26 cellular contexts compared by ENCODE assay signal in genomic region chr17:14448816-14449215, GRCh38.
"Had no signal": no experiment of that assay in that cellular context is flagged by ENCODE, and none has a peak within 500 bp of the region (broad histone marks: within the 10 kb centered on the region; RNA-seq: fewer than 3 reads in every experiment).

No MANE protein-coding gene starts in this region.

- H3K9ac ChIP-seq: KMS-11 had no signal

- H3K4me2 ChIP-seq: KMS-11 had no signal

- H3K4me3 Mint-ChIP-seq: activated CD4-positive, alpha-beta memory T cell treated with anti-CD3 and anti-CD28 coated beads, Interleukin-2, amount 10 ng/mL, durations not matched to agents 7 days and 5 days; activated naive CD4-positive, alpha-beta T cell treated with anti-CD3 and anti-CD28 coated beads for 36 hours; activated T-cell treated with anti-CD3 and anti-CD28 coated beads, Interleukin-2, amount 50 U/mL, for 72 hours; activated T-helper 17 cell treated with anti-CD3 and anti-CD28 coated beads, Interleukin-2, amount 50 U/mL, for 72 hours had no signal

- H3K9me3 Mint-ChIP-seq: activated CD4-positive, alpha-beta memory T cell treated with anti-CD3 and anti-CD28 coated beads, Interleukin-2, amount 10 ng/mL, durations not matched to agents 7 days and 5 days; activated naive CD4-positive, alpha-beta T cell treated with anti-CD3 and anti-CD28 coated beads for 36 hours; activated T-cell treated with anti-CD3 and anti-CD28 coated beads, Interleukin-2, amount 50 U/mL, for 72 hours; activated T-helper 17 cell treated with anti-CD3 and anti-CD28 coated beads, Interleukin-2, amount 50 U/mL, for 72 hours had no signal

- H3K27me3 Mint-ChIP-seq: activated T-helper 17 cell treated with anti-CD3 and anti-CD28 coated beads, Interleukin-2, amount 50 U/mL, for 72 hours had no signal

- H3K4me1 ChIP-seq: adrenal gland, body of pancreas, breast epithelium, SJCRH30 had no signal

- H3K4me1 Mint-ChIP-seq: activated CD4-positive, alpha-beta memory T cell treated with anti-CD3 and anti-CD28 coated beads, Interleukin-2, amount 10 ng/mL, durations not matched to agents 7 days and 5 days; activated T-helper 17 cell treated with anti-CD3 and anti-CD28 coated beads, Interleukin-2, amount 50 U/mL, for 72 hours had no signal

- ATAC-seq: activated naive CD4-positive, alpha-beta T cell treated with anti-CD3 and anti-CD28 coated beads, Interleukin-2, amount 50 U/mL, for 72 hours; activated T-cell treated with anti-CD3 and anti-CD28 coated beads, Interleukin-2, amount 50 U/mL, for 72 hours; activated T-helper 17 cell treated with anti-CD3 and anti-CD28 coated beads, Interleukin-2, amount 50 U/mL, for 72 hours; body of pancreas; Panc1 had no signal

- DNase-seq: activated CD4-positive, alpha-beta memory T cell treated with anti-CD3 and anti-CD28 coated beads, Interleukin-2, amount 10 ng/mL, durations not matched to agents 7 days and 5 days; activated CD4-positive, alpha-beta T cell treated with anti-CD3 and anti-CD28 coated beads for 1 hour; activated CD4-positive, alpha-beta T cell treated with anti-CD3 and anti-CD28 coated beads for 48 hours; activated CD4-positive, CD25-positive, alpha-beta regulatory T cell; activated gamma-delta T cell; activated naive CD4-positive, alpha-beta T cell treated with anti-CD3 and anti-CD28 coated beads for 36 hours; activated T-cell treated with anti-CD3 and anti-CD28 coated beads, Interleukin-2, amount 50 U/mL, for 1 hour; activated T-cell treated with anti-CD3 and anti-CD28 coated beads, Interleukin-2, amount 50 U/mL, for 72 hours; adrenal gland; body of pancreas; NCI-H1105; NCI-H1417 treated with DMSO at 0.1 percent for 48 hours; NCI-H187 treated with DMSO at 0.1 percent for 48 hours; NCI-H2081 treated with DMSO at 0.1 percent for 48 hours; NCI-H345; NCI-H524 treated with DMSO at 0.1 percent for 48 hours; SHP77; SJCRH30; T1000; WERI-Rb-1 had no signal

- H3K36me3 ChIP-seq: adrenal gland, breast epithelium, SJCRH30, WERI-Rb-1 had no signal

- H3K27ac Mint-ChIP-seq: activated CD4-positive, alpha-beta memory T cell treated with anti-CD3 and anti-CD28 coated beads, Interleukin-2, amount 10 ng/mL, durations not matched to agents 7 days and 5 days; activated naive CD4-positive, alpha-beta T cell treated with anti-CD3 and anti-CD28 coated beads for 36 hours; activated naive CD4-positive, alpha-beta T cell treated with anti-CD3 and anti-CD28 coated beads, Interleukin-2, amount 50 U/mL, for 72 hours; activated T-cell treated with anti-CD3 and anti-CD28 coated beads, Interleukin-2, amount 50 U/mL, for 72 hours; activated T-helper 17 cell treated with anti-CD3 and anti-CD28 coated beads, Interleukin-2, amount 50 U/mL, for 72 hours had no signal

- H3K27me3 ChIP-seq: adrenal gland, body of pancreas, breast epithelium, SJCRH30 had no signal

- H3K4me3 ChIP-seq: adrenal gland, body of pancreas, breast epithelium, SJCRH30, SK-N-MC had no signal

- H3K27ac ChIP-seq: adrenal gland, body of pancreas, breast epithelium, KMS-11, SJCRH30, SK-N-MC, WERI-Rb-1 had no signal

- H3K9me3 ChIP-seq: adrenal gland, body of pancreas, breast epithelium, SJCRH30 had no signal
